8 cellular contexts compared by ENCODE assay signal in the genomic region with DNA sequence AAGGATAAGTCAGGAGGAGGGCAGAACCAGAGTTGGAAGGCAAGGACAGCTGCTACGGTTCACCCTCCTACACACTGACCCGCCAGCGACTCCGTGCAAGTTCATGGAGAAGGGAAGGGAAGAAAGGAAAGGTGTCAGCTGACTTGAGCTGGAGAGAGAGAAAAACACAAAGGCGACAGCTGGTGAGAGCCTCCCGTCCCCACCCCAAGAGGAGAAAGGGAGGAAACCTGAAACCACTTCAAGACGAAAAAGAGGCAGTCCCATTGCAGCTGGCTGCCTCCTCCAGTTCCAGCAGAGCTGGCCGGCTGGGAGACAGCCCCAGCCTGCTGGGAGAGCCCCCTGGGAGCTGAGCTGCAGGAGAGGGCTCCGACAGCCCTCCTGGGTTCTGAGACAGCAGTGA.
DNase-seq lines count a peak whose midpoint lies in the region; ATAC-seq and TF ChIP-seq lines count a peak whose summit lies in the region.

No MANE protein-coding gene starts in this region.

- no peak for TF ChIP-seq CTCF in mesothelial cell of epicardium (IDR thresholded peaks at IDR 0.05; ENCODE audit: unreplicated experiment)

- DNase-seq in EL (peak; percentile 37), NCI-H226 (peak; percentile 71), ecto neural progenitor cell (ENCODE audit: low spot score) (peak; percentile 75), mesothelial cell of epicardium (ENCODE audit: low spot score in 2 of 2, unreplicated experiment in 2 of 2) (peak; percentile 40 to 69)
- DNase-seq in CD8-positive, alpha-beta memory T cell, result no peak

- ATAC-seq in HG03280 (IDR thresholded peaks at IDR 0.05; ENCODE audit: unreplicated experiment) (no peak), HG02973 (IDR thresholded peaks at IDR 0.05; ENCODE audit: unreplicated experiment) (no peak), GM21576 (IDR thresholded peaks at IDR 0.05; ENCODE audit: unreplicated experiment) (no peak)

- peak overlapping the region; percentile 56 for H3K4me3 Mint-ChIP-seq in mesothelial cell of epicardium
- H3K4me3 Mint-ChIP-seq in CD8-positive, alpha-beta memory T cell, result no peak overlapping the region

- peak overlapping the region; percentile 97 for H3K27ac Mint-ChIP-seq in mesothelial cell of epicardium
- H3K27ac Mint-ChIP-seq in CD8-positive, alpha-beta memory T cell, result no peak overlapping the region

- peaks cover 5% of the 10 kb centered on the region for H3K27me3 ChIP-seq in CD8-positive, alpha-beta memory T cell (ENCODE audit: insufficient read depth, low read length, poor library complexity, severe bottlenecking)

- no peak overlapping the region for H3K27ac ChIP-seq in CD8-positive, alpha-beta memory T cell (ENCODE audit: low read depth, low read length)

- no peaks in the 10 kb centered on the region for H3K27me3 Mint-ChIP-seq in mesothelial cell of epicardium (ENCODE audit: low read depth)
- peaks cover 10 to 17% of the 10 kb centered on the region in 2 donors for H3K27me3 Mint-ChIP-seq in CD8-positive, alpha-beta memory T cell

- no peaks in the 10 kb centered on the region for H3K9me3 ChIP-seq in CD8-positive, alpha-beta memory T cell (ENCODE audit: low read length)

- H3K36me3 Mint-ChIP-seq in mesothelial cell of epicardium, result no peaks in the 10 kb centered on the region
- no peaks in the 10 kb centered on the region for H3K36me3 Mint-ChIP-seq in CD8-positive, alpha-beta memory T cell

- H3K4me1 Mint-ChIP-seq in mesothelial cell of epicardium, result peaks cover 66% of the 10 kb centered on the region
- H3K4me1 Mint-ChIP-seq in CD8-positive, alpha-beta memory T cell, result no peaks in the 10 kb centered on the region

- POLR2A ChIA-PET in CD8-positive, alpha-beta memory T cell (lab: Charles Lee), result no interaction called here

- H3K4me1 ChIP-seq in CD8-positive, alpha-beta memory T cell (ENCODE audit: insufficient read depth, low read length), result no peaks in the 10 kb centered on the region

- H3K36me3 ChIP-seq in CD8-positive, alpha-beta memory T cell (ENCODE audit: insufficient read depth, low read length), result no peaks in the 10 kb centered on the region

- CTCF ChIA-PET in CD8-positive, alpha-beta memory T cell (lab: Charles Lee), result no interaction called here

- no peak overlapping the region for H3K4me3 ChIP-seq in CD8-positive, alpha-beta memory T cell (ENCODE audit: low read length)

- no peaks in the 10 kb centered on the region for H3K9me3 Mint-ChIP-seq in mesothelial cell of epicardium
- H3K9me3 Mint-ChIP-seq in CD8-positive, alpha-beta memory T cell, result peaks cover 0 to 7% (median 0%) of the 10 kb centered on the region in 5 donors

Comparison
In these comparisons a context has a peak if more than half of its experiments do, and no peak if none do; other contexts are left out.
1. DNase-seq: peak in EL (single experiment), NCI-H226 (single experiment), ecto neural progenitor cell (single experiment) and mesothelial cell of epicardium (2 of 2); none in CD8-positive, alpha-beta memory T cell (0 of 5).